8 cellular contexts compared by ENCODE assay signal in genomic region chr1:33181906-33182305, GRCh38. TPM values are rescaled to one million over a fixed set of nuclear protein-coding genes. Genes with fewer than 3 reads are reported as not detected.
DNase-seq lines count a peak whose midpoint lies in the region; ATAC-seq and TF ChIP-seq lines count a peak whose summit lies in the region.

Gene TRIM62, minus strand, starts transcription at chr1:33182043. Its CDS starts 611 bp downstream, at chr1:33181432.

- H3K36me3 ChIP-seq in left lung, result no peaks in the 10 kb centered on the region

- peak within 1 kb of the TSS; percentile 91 for H3K4me3 Mint-ChIP-seq in activated CD4-positive, alpha-beta T cell treated with anti-CD3 and anti-CD28 coated beads, Interleukin-2, amount 10 ng/mL, durations not matched to agents 24 days and 14 days

- H3K9me3 ChIP-seq in left lung, result no peaks in the 10 kb centered on the region

- intact Hi-C loops in activated CD4-positive, alpha-beta T cell treated with anti-CD3 and anti-CD28 coated beads, Interleukin-2, amount 10 ng/mL, durations not matched to agents 24 days and 14 days (cut with micrococcal nuclease), result loop anchor here (1.0 to 5.0 kb wide), 3 partner anchors 55 to 170 kb away; partner anchors contain the start of gene ZNF362
- intact Hi-C loops in left lung (cut with DNase I), result no loop called here

- no peaks in the 10 kb centered on the region for H3K36me3 Mint-ChIP-seq in activated CD4-positive, alpha-beta T cell treated with anti-CD3 and anti-CD28 coated beads, Interleukin-2, amount 10 ng/mL, durations not matched to agents 24 days and 14 days (ENCODE audit: low read depth)

- no peak for TF ChIP-seq CTCF in GM13977 (IDR thresholded peaks at IDR 0.05; ENCODE audit: extremely low read depth, insufficient read depth, missing control alignments)
- no peak for TF ChIP-seq CTCF in coronary artery (IDR thresholded peaks at IDR 0.05)
- TF ChIP-seq CTCF in left lung (IDR thresholded peaks at IDR 0.05), result no peak

- H3K27me3 Mint-ChIP-seq in activated CD4-positive, alpha-beta T cell treated with anti-CD3 and anti-CD28 coated beads, Interleukin-2, amount 10 ng/mL, durations not matched to agents 24 days and 14 days, result peaks cover 32% of the 10 kb centered on the region

- H3K27me3 ChIP-seq in left lung, result no peaks in the 10 kb centered on the region

- H3K4me1 Mint-ChIP-seq in activated CD4-positive, alpha-beta T cell treated with anti-CD3 and anti-CD28 coated beads, Interleukin-2, amount 10 ng/mL, durations not matched to agents 24 days and 14 days, result peaks cover 25% of the 10 kb centered on the region

- in situ Hi-C loops in GM13977 (cut with MboI; ENCODE audit: low pct_unique_long_range_greater_than_20kb, low sequenced_read_pairs, unreplicated experiment), result no loop called here

- H3K4me3 ChIP-seq in coronary artery (peak within 1 kb of the TSS; percentile 97), left lung (peak within 1 kb of the TSS; percentile 78 to 80)

- H3K27ac Mint-ChIP-seq in activated CD4-positive, alpha-beta T cell treated with anti-CD3 and anti-CD28 coated beads, Interleukin-2, amount 10 ng/mL, durations not matched to agents 24 days and 14 days, result peak within 1 kb of the TSS; percentile 80

- DNase-seq in GM13977 (ENCODE audit: low spot score), result peak; percentile 95
- DNase-seq in NCI-H446 treated with DMSO at 0.1 percent for 48 hours (lab: John Stamatoyannopoulos, UW), result peak; percentile 63
- peak; percentile 94 for DNase-seq in activated CD4-positive, alpha-beta T cell treated with anti-CD3 and anti-CD28 coated beads, Interleukin-2, amount 10 ng/mL, durations not matched to agents 24 days and 14 days
- peak; percentile 91 for DNase-seq in coronary artery (ENCODE audit: low spot score)
- peak; percentile 87 to 96 for DNase-seq in left lung
- peak; percentile 75 for DNase-seq in stimulated activated CD4-positive, alpha-beta T cell treated with anti-CD3 and anti-CD28 coated beads, Interleukin-2, amount 100 ng/mL, for 4 hours (ENCODE audit: low read depth)

- H3K4me1 ChIP-seq in left lung, result peaks cover 3 to 18% of the 10 kb centered on the region in 2 donors

- ATAC-seq in HG03175 (IDR thresholded peaks at IDR 0.05; ENCODE audit: unreplicated experiment) (peak; percentile 50), left lung (peak; percentile 94), GM21717 (IDR thresholded peaks at IDR 0.05; ENCODE audit: unreplicated experiment) (no peak)

- H3K27ac ChIP-seq in coronary artery (peak within 1 kb of the TSS; percentile 76 to 97), left lung (peak within 1 kb of the TSS; percentile 26 to 55)

- H3K9me3 Mint-ChIP-seq in activated CD4-positive, alpha-beta T cell treated with anti-CD3 and anti-CD28 coated beads, Interleukin-2, amount 10 ng/mL, durations not matched to agents 24 days and 14 days, result no peaks in the 10 kb centered on the region

RNA-seq across cellular contexts. Expression of gene TRIM62, which starts in this region (rescaled TPM):
- total RNA-seq in activated CD4-positive, alpha-beta T cell treated with anti-CD3 and anti-CD28 coated beads, Interleukin-2, amount 10 ng/mL, durations not matched to agents 24 days and 14 days, result 3.1 and 3.2 TPM in 2 replicates
- total RNA-seq in left lung, result 1 to 10 TPM; 6.2 to 6.4 TPM
